Comparison of ENCODE assay signal across 23 cellular contexts in the genomic region with DNA sequence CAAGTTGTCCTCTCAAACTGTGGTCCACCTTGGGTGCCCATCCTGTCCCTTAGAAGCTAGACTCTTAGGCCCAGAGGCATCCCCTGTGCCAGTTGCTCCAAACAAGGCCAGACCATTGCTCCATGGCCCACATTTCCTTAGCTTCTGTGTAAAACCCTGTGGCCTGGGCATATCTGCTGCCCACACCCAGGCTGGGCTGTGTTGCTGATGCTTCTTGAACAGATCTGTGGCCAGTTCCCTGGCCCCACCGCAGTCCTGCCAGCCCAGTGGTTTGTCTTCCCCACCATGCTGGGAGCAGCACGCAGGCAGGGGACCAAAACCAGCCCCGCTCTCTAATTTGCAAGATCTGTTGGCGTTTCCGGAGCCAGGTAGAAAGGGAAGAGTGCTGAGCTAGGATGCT.
"Had no signal": no experiment of that assay in that cellular context is flagged by ENCODE, and none has a peak within 500 bp of the region (broad histone marks: within the 10 kb centered on the region; RNA-seq: fewer than 3 reads in every experiment).

No MANE protein-coding gene starts in this region.

- H3K79me2 ChIP-seq: hepatocyte had no signal

- H3K9me3 ChIP-seq: esophagus squamous epithelium, left lung, prostate gland, tibial nerve had no signal

- H3K4me3 ChIP-seq: esophagus squamous epithelium, hepatocyte, left lung, prostate gland, smooth muscle cell, tibial nerve had no signal

- H3K36me3 Mint-ChIP-seq: activated naive CD8-positive, alpha-beta T cell; memory B cell had no signal

- ATAC-seq: activated CD4-positive, alpha-beta T cell treated with anti-CD3 and anti-CD28 coated beads for 36 hours; activated CD8-positive, alpha-beta T cell treated with anti-CD3 and anti-CD28 coated beads for 36 hours had no signal

- H3K4me1 ChIP-seq: prostate gland had no signal

- H3K27me3 ChIP-seq: esophagus squamous epithelium, hepatocyte, left lung, tibial nerve had no signal

- H3K27ac ChIP-seq: esophagus squamous epithelium, prostate gland, tibial nerve, VCaP had no signal

- H3K4me1 Mint-ChIP-seq: memory B cell, nephron had no signal

- H3K9me3 Mint-ChIP-seq: activated CD8-positive, alpha-beta T cell treated with anti-CD3 and anti-CD28 coated beads for 36 hours; memory B cell had no signal

- DNase-seq: activated CD4-positive, alpha-beta T cell treated with anti-CD3 and anti-CD28 coated beads for 36 hours; activated CD8-positive, alpha-beta T cell treated with anti-CD3 and anti-CD28 coated beads for 36 hours; activated gamma-delta T cell treated with Interleukin-2 at 50 U/mL for 16 hours; activated T-cell treated with anti-CD3 and anti-CD28 coated beads, Interleukin-2, amount 50 U/mL, for 48 hours; amniotic stem cell; caudate nucleus; esophagus squamous epithelium; kidney; left lung; right cardiac atrium; stimulated activated CD4-positive, alpha-beta T cell treated with anti-CD3 and anti-CD28 coated beads, Interleukin-4, amount 100 ng/mL, for 4 hours; stimulated activated CD8-positive, alpha-beta memory T cell treated with anti-CD3 and anti-CD28 coated beads, Interleukin-4, amount 100 ng/mL, for 48 hours; stimulated activated naive CD4-positive, alpha-beta T cell treated with Interleukin-2 at 50 U/mL for 16 hours; substantia nigra; T-helper 1 cell had no signal

- H3K36me3 ChIP-seq: esophagus squamous epithelium, left lung, prostate gland, tibial nerve had no signal

- H3K27ac Mint-ChIP-seq: activated CD4-positive, alpha-beta T cell treated with anti-CD3 and anti-CD28 coated beads for 36 hours; activated CD8-positive, alpha-beta T cell treated with anti-CD3 and anti-CD28 coated beads for 36 hours; activated naive CD8-positive, alpha-beta T cell; memory B cell; nephron had no signal

- H3K4me3 Mint-ChIP-seq: activated CD4-positive, alpha-beta T cell treated with anti-CD3 and anti-CD28 coated beads for 36 hours; activated CD8-positive, alpha-beta T cell treated with anti-CD3 and anti-CD28 coated beads for 36 hours; activated naive CD8-positive, alpha-beta T cell; memory B cell; nephron had no signal
